26 cellular contexts compared by ENCODE assay signal in the genomic region with DNA sequence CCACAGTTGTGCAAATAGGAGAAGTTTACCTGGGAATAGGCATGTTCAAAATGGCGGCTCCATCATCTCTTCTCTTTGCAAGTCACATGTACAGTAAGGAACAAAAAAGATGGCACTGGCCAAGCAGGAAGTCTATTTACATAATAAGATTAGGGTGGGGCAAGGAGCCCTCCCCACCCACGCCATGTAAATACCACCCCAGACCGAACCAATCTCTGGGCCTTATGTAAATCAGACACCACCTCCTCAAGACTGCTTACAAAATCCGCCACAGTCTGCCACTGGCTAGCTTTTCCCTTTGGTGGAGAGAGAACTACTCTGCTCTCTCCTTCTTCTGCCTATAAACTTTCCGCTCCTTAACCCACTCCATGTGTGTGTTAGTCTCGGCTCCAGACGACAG.
"Had no signal": no experiment of that assay in that cellular context is flagged by ENCODE, and none has a peak within 500 bp of the region (broad histone marks: within the 10 kb centered on the region; RNA-seq: fewer than 3 reads in every experiment).

No MANE protein-coding gene starts in this region.

- H3K9me3 ChIP-seq: MG63 had no signal

- H3K27ac ChIP-seq: SK-N-MC had no signal

- H3K27me3 ChIP-seq: MG63 had no signal

- H3K4me3 ChIP-seq: MG63, SK-N-MC had no signal

- H3K36me3 ChIP-seq: MG63 had no signal

- ATAC-seq: activated CD8-positive, alpha-beta T cell treated with anti-CD3 and anti-CD28 coated beads, Interleukin-2, amount 10 ng/mL, durations not matched to agents 7 days and 5 days; activated naive CD4-positive, alpha-beta T cell treated with anti-CD3 and anti-CD28 coated beads, Interleukin-2, amount 50 U/mL, for 72 hours; activated naive CD8-positive, alpha-beta T cell treated with anti-CD3 and anti-CD28 coated beads, Interleukin-2, amount 50 U/mL, for 24 hours; activated T-cell treated with anti-CD3 and anti-CD28 coated beads, Interleukin-2, amount 50 U/mL, for 4 hours had no signal

- DNase-seq: activated CD4-positive, alpha-beta T cell treated with anti-CD3 and anti-CD28 coated beads, Interleukin-2, amount 10 ng/mL, durations not matched to agents 7 days and 5 days; activated CD4-positive, alpha-beta T cell treated with anti-CD3 and anti-CD28 coated beads, Interleukin-2, amount 50 U/mL, for 48 hours; activated CD8-positive, alpha-beta T cell treated with anti-CD3 and anti-CD28 coated beads, Interleukin-2, amount 10 ng/mL, durations not matched to agents 7 days and 5 days; activated gamma-delta T cell treated with Interleukin-2 at 50 U/mL for 16 hours; activated naive CD4-positive, alpha-beta T cell treated with anti-CD3 and anti-CD28 coated beads for 36 hours; activated naive CD8-positive, alpha-beta T cell treated with anti-CD3 and anti-CD28 coated beads, Interleukin-2, amount 50 U/mL, for 24 hours; activated T-cell treated with anti-CD3 and anti-CD28 coated beads, Interleukin-2, amount 50 U/mL, for 4 hours; anterior cingulate cortex; caudate nucleus; cerebellar nuclear complex; Kasumi-1; KG1; MG63; NCI-H1092; NCI-H1436 treated with DMSO at 0.1 percent for 48 hours; NCI-H187 treated with DMSO at 0.1 percent for 48 hours; NCI-H2081; NCI-H345; NCI-H524 treated with DMSO at 0.1 percent for 48 hours; NCI-H774; Right ventricle myocardium superior; T1000 had no signal

- FAIRE-seq: bronchial epithelial cell, TTC549 had no signal
